7 cellular contexts compared by ENCODE assay signal in the genomic region with DNA sequence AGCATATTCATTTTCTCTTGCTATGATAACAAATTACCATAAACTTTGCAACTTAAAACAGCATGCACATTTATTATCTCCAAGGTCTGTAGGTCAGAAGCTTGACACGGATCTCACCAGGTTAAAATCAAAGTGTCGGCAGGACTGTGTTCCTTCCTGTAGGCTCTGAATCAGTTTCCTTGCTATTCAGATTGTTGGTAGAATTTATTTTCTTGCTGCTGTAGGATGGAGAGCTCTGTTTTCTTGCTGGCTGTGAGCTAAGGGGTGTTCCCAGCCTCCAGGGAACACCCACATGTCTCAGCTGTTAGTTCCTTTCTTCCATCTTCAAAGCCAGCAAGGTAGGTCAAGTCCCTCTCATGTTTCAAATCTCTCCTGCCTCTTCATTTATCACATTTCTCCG.
"Had no signal": no experiment of that assay in that cellular context is flagged by ENCODE, and none has a peak within 500 bp of the region (broad histone marks: within the 10 kb centered on the region; RNA-seq: fewer than 3 reads in every experiment).

No MANE protein-coding gene starts in this region.

- H3K36me3 ChIP-seq: HAP-1 had no signal

- H3K4me3 ChIP-seq: HAP-1 had no signal

- DNase-seq: GOT3, H7, KBM-7 had no signal

- ATAC-seq: HCT116 had no signal

- H3K4me1 Mint-ChIP-seq: IgD-negative memory B cell had no signal

- H3K27me3 Mint-ChIP-seq: IgD-negative memory B cell had no signal

- FAIRE-seq: HTR-8/SVneo had no signal

- H3K36me3 Mint-ChIP-seq: IgD-negative memory B cell had no signal

- H3K9me3 Mint-ChIP-seq: IgD-negative memory B cell had no signal

- H3K27ac Mint-ChIP-seq: IgD-negative memory B cell had no signal

- H3K9me3 ChIP-seq: HAP-1 had no signal
